ENCODE assay signal across 9 cellular contexts in genomic region chr3:122101646-122102045, GRCh38.
DNase-seq lines count a peak whose midpoint lies in the region; ATAC-seq and TF ChIP-seq lines count a peak whose summit lies in the region.
"Had no signal": no experiment of that assay in that cellular context is flagged by ENCODE, and none has a peak within 500 bp of the region (broad histone marks: within the 10 kb centered on the region; RNA-seq: fewer than 3 reads in every experiment).

No MANE protein-coding gene starts in this region.

- H3K27ac Mint-ChIP-seq in T-helper 2 cell treated with Interferon-gamma antibody and Interleukin-4, amounts not matched to agents 5 μg/mL and 100 μg/mL, for 36 hours = peak overlapping the region; percentile 93

- H3K27me3 Mint-ChIP-seq in T-helper 2 cell treated with Interferon-gamma antibody and Interleukin-4, amounts not matched to agents 5 μg/mL and 100 μg/mL, for 36 hours (ENCODE audit: low read depth) = no peaks in the 10 kb centered on the region

- TF ChIP-seq CTCF in AG09309 (IDR thresholded peaks at IDR 0.05; ENCODE audit: control insufficient read depth, insufficient read depth, low read depth, low read length, missing control alignments) (peak; percentile 63), GM12872 (IDR thresholded peaks at IDR 0.05; ENCODE audit: insufficient read depth, low read depth, low read length) (peak; percentile 61)

- no peaks in the 10 kb centered on the region for H3K36me3 Mint-ChIP-seq in T-helper 2 cell treated with Interferon-gamma antibody and Interleukin-4, amounts not matched to agents 5 μg/mL and 100 μg/mL, for 36 hours (ENCODE audit: low read depth)

- H3K4me3 Mint-ChIP-seq in T-helper 2 cell treated with Interferon-gamma antibody and Interleukin-4, amounts not matched to agents 5 μg/mL and 100 μg/mL, for 36 hours = peak overlapping the region; percentile 28

- no peaks in the 10 kb centered on the region for H3K9me3 Mint-ChIP-seq in T-helper 2 cell treated with Interferon-gamma antibody and Interleukin-4, amounts not matched to agents 5 μg/mL and 100 μg/mL, for 36 hours

- peaks cover 26% of the 10 kb centered on the region for H3K4me1 Mint-ChIP-seq in T-helper 2 cell treated with Interferon-gamma antibody and Interleukin-4, amounts not matched to agents 5 μg/mL and 100 μg/mL, for 36 hours (ENCODE audit: low read depth)

- ATAC-seq in HG02885 (IDR thresholded peaks at IDR 0.05; ENCODE audit: poor library complexity, unreplicated experiment) = peak; percentile 55

- DNase-seq in AG09309 (ENCODE audit: low read depth) (peak; percentile 31), NCI-H1694 (lab: John Stamatoyannopoulos, UW) (peak; percentile 55), fibroblast of the conjunctiva (ENCODE audit: low read depth) (peak; percentile 5), retina (peak; percentile 26)
- DNase-seq in T-helper 2 cell treated with Interferon-gamma antibody and Interleukin-4, amounts not matched to agents 5 μg/mL and 100 μg/mL, for 36 hours (ENCODE audit: low spot score) = no peak
- DNase-seq in NK-92 treated with Interleukin-12 subunit alpha and Interleukin-12 subunit beta, amount 100 ng/mL, for 24 hours (lab: John Stamatoyannopoulos, UW) = no peak

- no peak overlapping the region for H3K4me3 ChIP-seq in AG09309 (ENCODE audit: control insufficient read depth, low read depth, low read length)
- H3K4me3 ChIP-seq: SJCRH30 had no signal

Comparison
In these comparisons a context has a peak if more than half of its experiments do, and no peak if none do; other contexts are left out.
1. DNase-seq: peak in AG09309 (single experiment), NCI-H1694 (single experiment), fibroblast of the conjunctiva (single experiment) and retina (single experiment); none in T-helper 2 cell treated with Interferon-gamma antibody and Interleukin-4, amounts not matched to agents 5 μg/mL and 100 μg/mL, for 36 hours (single experiment) and NK-92 treated with Interleukin-12 subunit alpha and Interleukin-12 subunit beta, amount 100 ng/mL, for 24 hours (single experiment).